11 cellular contexts compared by ENCODE assay signal in genomic region chr7:149409889-149410288, GRCh38. TPM values are rescaled to one million over a fixed set of nuclear protein-coding genes. Genes with fewer than 3 reads are reported as not detected.
DNase-seq lines count a peak whose midpoint lies in the region; ATAC-seq and TF ChIP-seq lines count a peak whose summit lies in the region.
"Had no signal": no experiment of that assay in that cellular context is flagged by ENCODE, and none has a peak within 500 bp of the region (broad histone marks: within the 10 kb centered on the region; RNA-seq: fewer than 3 reads in every experiment).

No MANE protein-coding gene starts in this region.

- H3K27ac Mint-ChIP-seq in T-cell: no peak overlapping the region

- POLR2A ChIA-PET in T-cell (lab: Charles Lee): no interaction called here

- no peaks in the 10 kb centered on the region for H3K36me3 Mint-ChIP-seq in T-cell

- TF ChIP-seq CTCF in VCaP (conservative IDR thresholded peaks at IDR 0.05): no peak

- no peaks in the 10 kb centered on the region for H3K9me3 Mint-ChIP-seq in T-cell

- peak overlapping the region; percentile 5; the same call in 1 of the 2 replicates for H3K27ac ChIP-seq in VCaP
- H3K27ac ChIP-seq: BLaER1 had no signal

- DNase-seq in NCI-H2081 treated with DMSO at 0.1 percent for 48 hours (lab: John Stamatoyannopoulos, UW) (no peak), OCI-M2 (lab: John Stamatoyannopoulos, UW; ENCODE audit: unreplicated experiment) (no peak), T-cell (no peak), ACHN (no peak)
- DNase-seq: SK-N-SH; stimulated activated CD4-positive, alpha-beta T cell treated with anti-CD3 and anti-CD28 coated beads, Interleukin-12 subunit alpha, Interleukin-12 subunit beta, amount 100 ng/mL, for 4 hours had no signal

- ATAC-seq in GM18867 (IDR thresholded peaks at IDR 0.05; ENCODE audit: unreplicated experiment) (peak; percentile 90), GM21576 (IDR thresholded peaks at IDR 0.05; ENCODE audit: unreplicated experiment) (peak; percentile 97), HG03135 (IDR thresholded peaks at IDR 0.05; ENCODE audit: unreplicated experiment) (peak; percentile 71), T-cell (replicated peaks in 1 of 4) (no peak)

- peaks cover 3 to 10% (median 8%) of the 10 kb centered on the region in 3 donors for H3K4me1 Mint-ChIP-seq in T-cell

- H3K4me3 Mint-ChIP-seq in T-cell: no peak overlapping the region

- peaks cover 25 to 43% of the 10 kb centered on the region in 2 donors for H3K27me3 Mint-ChIP-seq in T-cell

- CTCF ChIA-PET in T-cell (lab: Charles Lee): no interaction called here

- in situ Hi-C loops in ACHN (cut with HindIII; ENCODE audit: low pct_ligation_motif_present, low pct_unique_long_range_greater_than_20kb, low sequenced_read_pairs): no loop called here

RNA-seq across cellular contexts. Expression of gene ZNF777, which starts 51.0 kb away (rescaled TPM):
- total RNA-seq in T-cell: 10 to 100 TPM; 13.2 to 22.5 (median 19.8) TPM

Comparison
In these comparisons a context has a peak if more than half of its experiments do, and no peak if none do; other contexts are left out.
1. ATAC-seq: peak in GM18867 (single experiment), GM21576 (single experiment) and HG03135 (single experiment); none in T-cell (0 of 4).